In genomic region chr2:135063210-135063609, GRCh38 we compare ENCODE assay signal across 34 cellular contexts. TPM values are rescaled to one million over a fixed set of nuclear protein-coding genes. Genes with fewer than 3 reads are reported as not detected.
A peak's percentile ranks its signal among the peaks of the same experiment; 100 is the strongest.
DNase-seq lines count a peak whose midpoint lies in the region; FAIRE-seq and TF ChIP-seq lines count a peak whose summit lies in the region.
"Had no signal": no experiment of that assay in that cellular context is flagged by ENCODE, and none has a peak within 500 bp of the region (broad histone marks: within the 10 kb centered on the region; RNA-seq: fewer than 3 reads in every experiment).

No MANE protein-coding gene starts in this region.

- no peak overlapping the region for H3K4me3 Mint-ChIP-seq in activated CD4-positive, alpha-beta memory T cell treated with anti-CD3 and anti-CD28 coated beads for 36 hours
- H3K4me3 Mint-ChIP-seq: neural progenitor cell had no signal

- WGBS in esophagus squamous epithelium, 2 donors: 63 to 82% methylated on average over 1 of the region's 1 CpG

- POLR2A ChIA-PET in activated CD4-positive, alpha-beta memory T cell treated with anti-CD3 and anti-CD28 coated beads for 36 hours (lab: Charles Lee): no interaction called here

- DNase-seq in GM19239 (ENCODE audit: insufficient read length, low spot score) (no peak), MV-4-11 (lab: John Stamatoyannopoulos, UW) (peak; percentile 34), choroid plexus epithelial cell (ENCODE audit: low read depth) (peak; percentile 26), H54 (ENCODE audit: insufficient read length, low spot score) (no peak), esophagus squamous epithelium (lab: John Stamatoyannopoulos, UW) (no peak), NCI-H187 treated with DMSO at 0.1 percent for 48 hours (lab: John Stamatoyannopoulos, UW) (no peak)
- DNase-seq in activated CD4-positive, alpha-beta memory T cell treated with anti-CD3 and anti-CD28 coated beads for 36 hours: no peak
- DNase-seq: activated CD4-positive, alpha-beta T cell treated with anti-CD3 and anti-CD28 coated beads, Interleukin-2, amount 50 U/mL, for 48 hours; activated naive CD4-positive, alpha-beta T cell treated with Interleukin-2 at 50 U/mL for 16 hours; amygdala; brain microvascular endothelial cell; cerebellar nuclear complex; DMS53; glutamatergic neuron; KBM-7; left lung; mesendoderm; MG63; NCI-H1417 treated with DMSO at 0.1 percent for 48 hours; NCI-H2081; NCI-H69; pancreas; stimulated activated naive CD4-positive, alpha-beta T cell; upper lobe of right lung had no signal

- TF ChIP-seq CTCF in choroid plexus epithelial cell (conservative IDR thresholded peaks at IDR 0.05; ENCODE audit: low read depth, low read length) (no peak), esophagus squamous epithelium (IDR thresholded peaks at IDR 0.05) (no peak)

- H3K4me3 ChIP-seq in choroid plexus epithelial cell (ENCODE audit: low read depth, low read length): no peak overlapping the region
- no peak overlapping the region for H3K4me3 ChIP-seq in esophagus squamous epithelium
- H3K4me3 ChIP-seq: BLaER1, left lung, MG63, neural progenitor cell, pancreas, skin epidermis, upper lobe of right lung had no signal

- peaks cover 0 to 11% (median 4%) of the 10 kb centered on the region in 3 donors for H3K4me1 ChIP-seq in esophagus squamous epithelium
- H3K4me1 ChIP-seq: BLaER1, neural progenitor cell, upper lobe of right lung had no signal

- H3K27me3 ChIP-seq in esophagus squamous epithelium: no peaks in the 10 kb centered on the region
- H3K27me3 ChIP-seq: BLaER1, brain microvascular endothelial cell, left lung, MG63, neural progenitor cell, pancreas, upper lobe of right lung had no signal

- no peaks in the 10 kb centered on the region for H3K9me3 ChIP-seq in esophagus squamous epithelium
- H3K9me3 ChIP-seq: left lung, MG63, pancreas, upper lobe of right lung had no signal

- H3K9me3 Mint-ChIP-seq in activated CD4-positive, alpha-beta memory T cell treated with anti-CD3 and anti-CD28 coated beads for 36 hours: no peaks in the 10 kb centered on the region

- H3K27ac ChIP-seq in esophagus squamous epithelium: no peak overlapping the region
- H3K27ac ChIP-seq: BLaER1, brain microvascular endothelial cell, left lung, neural progenitor cell, pancreas, skin epidermis, upper lobe of right lung had no signal

- intact Hi-C loops in esophagus squamous epithelium (cut with DNase I): no loop called here
- intact Hi-C loops in activated CD4-positive, alpha-beta memory T cell treated with anti-CD3 and anti-CD28 coated beads for 36 hours (cut with micrococcal nuclease): no loop called here

- H3K27ac Mint-ChIP-seq in activated CD4-positive, alpha-beta memory T cell treated with anti-CD3 and anti-CD28 coated beads for 36 hours: no peak overlapping the region
- H3K27ac Mint-ChIP-seq: neural progenitor cell had no signal

- no peaks in the 10 kb centered on the region for H3K27me3 Mint-ChIP-seq in activated CD4-positive, alpha-beta memory T cell treated with anti-CD3 and anti-CD28 coated beads for 36 hours

- CTCF ChIA-PET in activated CD4-positive, alpha-beta memory T cell treated with anti-CD3 and anti-CD28 coated beads for 36 hours (lab: Charles Lee): no interaction called here

- TF ChIP-seq POLR2A in H54 (IDR thresholded peaks at IDR 0.05; ENCODE audit: low read depth, low read length) (no peak), esophagus squamous epithelium (IDR thresholded peaks at IDR 0.05) (no peak)

- peak; percentile 45 for FAIRE-seq in GM19239 (lab: Jason Lieb, UNC)
- peak; percentile 36 for FAIRE-seq in islet of Langerhans (lab: Jason Lieb, UNC)
- FAIRE-seq in H54 (lab: Jason Lieb, UNC): no peak

- peaks cover 0 to 50% (median 0%) of the 10 kb centered on the region in 3 donors for H3K36me3 ChIP-seq in esophagus squamous epithelium

- H3K36me3 Mint-ChIP-seq in activated CD4-positive, alpha-beta memory T cell treated with anti-CD3 and anti-CD28 coated beads for 36 hours: peaks cover 55% of the 10 kb centered on the region

- peaks cover 52% of the 10 kb centered on the region for H3K4me1 Mint-ChIP-seq in activated CD4-positive, alpha-beta memory T cell treated with anti-CD3 and anti-CD28 coated beads for 36 hours (ENCODE audit: low read depth)
- H3K4me1 Mint-ChIP-seq: neural progenitor cell had no signal

RNA-seq across cellular contexts. Expression of gene RAB3GAP1, which starts 11.1 kb away (rescaled TPM):
- total RNA-seq in esophagus squamous epithelium: 10 to 100 TPM; 25.5 to 49.4 (median 35.1) TPM
- 10 to 100 TPM; 29.6 to 30.7 TPM for total RNA-seq in activated CD4-positive, alpha-beta memory T cell treated with anti-CD3 and anti-CD28 coated beads for 36 hours

RNA-seq across cellular contexts. Expression of gene MAP3K19, which starts 16.0 kb away (rescaled TPM):
- not detected for total RNA-seq in esophagus squamous epithelium
- not detected for total RNA-seq in activated CD4-positive, alpha-beta memory T cell treated with anti-CD3 and anti-CD28 coated beads for 36 hours
- total RNA-seq: G401, HT-29, myocyte, pancreas, renal cortical epithelial cell, RPMI7951, SK-MEL-5, upper lobe of right lung had no signal

Comparison
In these comparisons a context has a peak if more than half of its experiments do, and no peak if none do; other contexts are left out.
1. DNase-seq: peak in MV-4-11 (single experiment) and choroid plexus epithelial cell (single experiment); none in GM19239 (single experiment), H54 (single experiment), esophagus squamous epithelium (single experiment), activated CD4-positive, alpha-beta memory T cell treated with anti-CD3 and anti-CD28 coated beads for 36 hours (single experiment) and NCI-H187 treated with DMSO at 0.1 percent for 48 hours (single experiment).